31 cellular contexts compared by ENCODE assay signal in genomic region chr6:167410510-167410909, GRCh38.
"Had no signal": no experiment of that assay in that cellular context is flagged by ENCODE, and none has a peak within 500 bp of the region (broad histone marks: within the 10 kb centered on the region; RNA-seq: fewer than 3 reads in every experiment).

No MANE protein-coding gene starts in this region.

- ATAC-seq: esophagus mucosa; foreskin keratinocyte; left cardiac atrium; stimulated activated memory B cell treated with anti-CD40 and anti-IgM and Interleukin-4, amounts not matched to agents 10 μg/mL and 1 μg/mL and 100 μg/mL, for 72 hours; stimulated activated naive CD8-positive, alpha-beta T cell treated with anti-CD3 and anti-CD28 coated beads, Interleukin-15, amount 100 ng/mL, for 72 hours had no signal

- H3K27ac ChIP-seq: ascending aorta, brain microvascular endothelial cell, coronary artery, foreskin keratinocyte, ovary, sigmoid colon, thyroid gland, upper lobe of left lung had no signal

- FAIRE-seq: islet of Langerhans, small intestine, TTC549 had no signal

- H3K4me3 ChIP-seq: ascending aorta, coronary artery, ovary, sigmoid colon, thyroid gland, upper lobe of left lung had no signal

- H3K36me3 ChIP-seq: ascending aorta, brain microvascular endothelial cell, ovary, sigmoid colon, thyroid gland, upper lobe of left lung had no signal

- DNase-seq: activated CD4-positive, alpha-beta memory T cell treated with anti-CD3 and anti-CD28 coated beads for 36 hours; activated CD4-positive, CD25-positive, alpha-beta regulatory T cell treated with anti-CD3 and anti-CD28 coated beads, Interleukin-2, amount 50 U/mL, for 72 hours; activated CD8-positive, alpha-beta memory T cell treated with anti-CD3 and anti-CD28 coated beads, Interleukin-2, amount 50 U/mL, for 4 hours; activated gamma-delta T cell; activated naive CD4-positive, alpha-beta T cell treated with anti-CD3 and anti-CD28 coated beads, Interleukin-2, amount 10 ng/mL, durations not matched to agents 7 days and 5 days; activated naive CD8-positive, alpha-beta T cell treated with anti-CD3 and anti-CD28 coated beads, Interleukin-2, amount 10 ng/mL, durations not matched to agents 7 days and 5 days; activated T-cell treated with anti-CD3 and anti-CD28 coated beads, Interleukin-2, amount 50 U/mL, for 24 hours; brain microvascular endothelial cell; foreskin keratinocyte; left cardiac atrium; mammary epithelial cell; naive B cell; nephron progenitor cell; ovary; retina; sigmoid colon; small intestine; stimulated activated CD4-positive, alpha-beta T cell treated with anti-CD3 and anti-CD28 coated beads, Interleukin-1b, Interleukin-23, amount 100 ng/mL, for 48 hours; stimulated activated CD4-positive, alpha-beta T cell treated with anti-CD3 and anti-CD28 coated beads, Interleukin-4, amount 100 ng/mL, for 4 hours; stimulated activated CD8-positive, alpha-beta memory T cell treated with anti-CD3 and anti-CD28 coated beads, Interleukin-4, amount 100 ng/mL, for 48 hours; stimulated activated naive CD8-positive, alpha-beta T cell treated with anti-CD3 and anti-CD28 coated beads, Interleukin-15, amount 100 ng/mL, for 72 hours; substantia nigra; T-helper 1 cell; thyroid gland had no signal

- H3K27me3 ChIP-seq: ascending aorta, brain microvascular endothelial cell, foreskin keratinocyte, ovary, thyroid gland, upper lobe of left lung had no signal

- H3K4me1 ChIP-seq: ascending aorta, foreskin keratinocyte, sigmoid colon, thyroid gland had no signal

- H3K9me3 ChIP-seq: ascending aorta, ovary, sigmoid colon, thyroid gland, upper lobe of left lung had no signal
